Comparison of ENCODE assay signal across 8 cellular contexts in genomic region chrX:30654386-30654785, GRCh38. TPM values are rescaled to one million over a fixed set of nuclear protein-coding genes. Genes with fewer than 3 reads are reported as not detected.
DNase-seq lines count a peak whose midpoint lies in the region; ATAC-seq and TF ChIP-seq lines count a peak whose summit lies in the region.
"Not testable (repeated sequence)": the region's sequence is repeated elsewhere in the genome, so short reads cannot be mapped to it uniquely, and the experiment has no call there.

No MANE protein-coding gene starts in this region.

- H3K9me3 Mint-ChIP-seq in activated T-helper 1 cell treated with anti-CD3 and anti-CD28 coated beads, Interleukin-12 subunit alpha, Interleukin-12 subunit beta, Interleukin-2, Interleukin-4 antibody, amounts not matched to agents 30 ng/mL and 10 ng/mL and 1 ng/mL, durations not matched to agents 14 hours and 24 hours and 36 hours; nephron; stimulated activated memory B cell treated with anti-CD40 and anti-IgM and Interleukin-4, amounts not matched to agents 10 μg/mL and 1 μg/mL and 100 μg/mL, for 72 hours: not testable (repeated sequence)

- not testable (repeated sequence) for TF ChIP-seq EP300 in SK-N-SH (IDR thresholded peaks at IDR 0.05; ENCODE audit: borderline replicate concordance in 1 of 2, low read depth in 1 of 2, low read length in 1 of 2)

- H3K4me3 ChIP-seq in BJ (ENCODE audit: low read depth, low read length): peak overlapping the region; percentile 50
- peak overlapping the region; percentile 61 for H3K4me3 ChIP-seq in HFF-Myc (replicated peaks; ENCODE audit: low read depth, low read length)
- peak overlapping the region in 1 of 2 experiments; percentile 65; a peak in 1 of 4 replicates for H3K4me3 ChIP-seq in SK-N-SH (ENCODE audit: low read depth in 2 of 2, low read length in 1 of 2)
- H3K4me3 ChIP-seq in coronary artery: peak overlapping the region; percentile 71
- H3K4me3 ChIP-seq in iPS-15b (ENCODE audit: low read depth, low read length): peak overlapping the region; percentile 72

- H3K9ac ChIP-seq in SK-N-SH; iPS-15b (ENCODE audit: low read depth, low read length): not testable (repeated sequence)

- not testable (repeated sequence) for H3K27ac ChIP-seq in SK-N-SH (ENCODE audit: low read depth in 2 of 2, low read length in 1 of 2); coronary artery

- H3K79me2 ChIP-seq in SK-N-SH (ENCODE audit: insufficient read depth): not testable (repeated sequence)

- intact Hi-C loops in activated T-helper 1 cell treated with anti-CD3 and anti-CD28 coated beads, Interleukin-12 subunit alpha, Interleukin-12 subunit beta, Interleukin-2, Interleukin-4 antibody, amounts not matched to agents 30 ng/mL and 10 ng/mL and 1 ng/mL, durations not matched to agents 14 hours and 24 hours and 36 hours (cut with micrococcal nuclease): loop anchor here (5.0 to 10.0 kb wide), 2 partner anchors 403 to 440 kb away; no protein-coding TSS in a partner anchor

- H3K4me1 Mint-ChIP-seq in activated T-helper 1 cell treated with anti-CD3 and anti-CD28 coated beads, Interleukin-12 subunit alpha, Interleukin-12 subunit beta, Interleukin-2, Interleukin-4 antibody, amounts not matched to agents 30 ng/mL and 10 ng/mL and 1 ng/mL, durations not matched to agents 14 hours and 24 hours and 36 hours (ENCODE audit: low read depth): peaks cover 53% of the 10 kb centered on the region
- not testable (repeated sequence) for H3K4me1 Mint-ChIP-seq in nephron
- H3K4me1 Mint-ChIP-seq in stimulated activated memory B cell treated with anti-CD40 and anti-IgM and Interleukin-4, amounts not matched to agents 10 μg/mL and 1 μg/mL and 100 μg/mL, for 72 hours: peaks cover 29% of the 10 kb centered on the region

- H3K36me3 Mint-ChIP-seq in activated T-helper 1 cell treated with anti-CD3 and anti-CD28 coated beads, Interleukin-12 subunit alpha, Interleukin-12 subunit beta, Interleukin-2, Interleukin-4 antibody, amounts not matched to agents 30 ng/mL and 10 ng/mL and 1 ng/mL, durations not matched to agents 14 hours and 24 hours and 36 hours (ENCODE audit: low read depth): peaks cover 14% of the 10 kb centered on the region
- not testable (repeated sequence) for H3K36me3 Mint-ChIP-seq in nephron (ENCODE audit: low read depth); stimulated activated memory B cell treated with anti-CD40 and anti-IgM and Interleukin-4, amounts not matched to agents 10 μg/mL and 1 μg/mL and 100 μg/mL, for 72 hours

- peak overlapping the region; percentile 76 for H3K4me2 ChIP-seq in SK-N-SH

- H3K9me3 ChIP-seq in SK-N-SH; iPS-15b (ENCODE audit: control insufficient read depth, insufficient read depth, low read length): not testable (repeated sequence)

- H3K36me3 ChIP-seq in BJ (ENCODE audit: control insufficient read depth, insufficient read depth, low read length); SK-N-SH (replicated peaks in 1 of 2; ENCODE audit: control insufficient read depth in 1 of 2, insufficient read depth in 2 of 2, low read length in 1 of 2); iPS-15b (ENCODE audit: control insufficient read depth, insufficient read depth, low read length): not testable (repeated sequence)

- not testable (repeated sequence) for H3F3A ChIP-seq in SK-N-SH (replicated peaks; ENCODE audit: insufficient read depth)

- H3K27me3 ChIP-seq in BJ (ENCODE audit: control insufficient read depth, insufficient read depth, low read length); SK-N-SH (ENCODE audit: insufficient read depth); iPS-15b (ENCODE audit: control insufficient read depth, insufficient read depth, low read length): not testable (repeated sequence)

- DNase-seq in BJ (ENCODE audit: low read depth); HFF-Myc (ENCODE audit: extremely low read depth, low read depth); SK-N-SH; activated T-helper 1 cell treated with anti-CD3 and anti-CD28 coated beads, Interleukin-12 subunit alpha, Interleukin-12 subunit beta, Interleukin-2, Interleukin-4 antibody, amounts not matched to agents 30 ng/mL and 10 ng/mL and 1 ng/mL, durations not matched to agents 14 hours and 24 hours and 36 hours (ENCODE audit: low spot score); coronary artery (ENCODE audit: low spot score): not testable (repeated sequence)

- H3K27me3 Mint-ChIP-seq in activated T-helper 1 cell treated with anti-CD3 and anti-CD28 coated beads, Interleukin-12 subunit alpha, Interleukin-12 subunit beta, Interleukin-2, Interleukin-4 antibody, amounts not matched to agents 30 ng/mL and 10 ng/mL and 1 ng/mL, durations not matched to agents 14 hours and 24 hours and 36 hours (ENCODE audit: insufficient read depth); nephron (ENCODE audit: low read depth); stimulated activated memory B cell treated with anti-CD40 and anti-IgM and Interleukin-4, amounts not matched to agents 10 μg/mL and 1 μg/mL and 100 μg/mL, for 72 hours: not testable (repeated sequence)

- ATAC-seq in stimulated activated memory B cell treated with anti-CD40 and anti-IgM and Interleukin-4, amounts not matched to agents 10 μg/mL and 1 μg/mL and 100 μg/mL, for 72 hours: not testable (repeated sequence)

- peak overlapping the region; percentile 95 for H3K4me3 Mint-ChIP-seq in activated T-helper 1 cell treated with anti-CD3 and anti-CD28 coated beads, Interleukin-12 subunit alpha, Interleukin-12 subunit beta, Interleukin-2, Interleukin-4 antibody, amounts not matched to agents 30 ng/mL and 10 ng/mL and 1 ng/mL, durations not matched to agents 14 hours and 24 hours and 36 hours
- H3K4me3 Mint-ChIP-seq in nephron: peak overlapping the region; percentile 81 to 93 (median 92)
- H3K4me3 Mint-ChIP-seq in stimulated activated memory B cell treated with anti-CD40 and anti-IgM and Interleukin-4, amounts not matched to agents 10 μg/mL and 1 μg/mL and 100 μg/mL, for 72 hours: peak overlapping the region; percentile 89

- H2AFZ ChIP-seq in SK-N-SH (ENCODE audit: low read depth): not testable (repeated sequence)

- peak overlapping the region; percentile 96 for H3K27ac Mint-ChIP-seq in activated T-helper 1 cell treated with anti-CD3 and anti-CD28 coated beads, Interleukin-12 subunit alpha, Interleukin-12 subunit beta, Interleukin-2, Interleukin-4 antibody, amounts not matched to agents 30 ng/mL and 10 ng/mL and 1 ng/mL, durations not matched to agents 14 hours and 24 hours and 36 hours
- H3K27ac Mint-ChIP-seq in nephron: peak overlapping the region in 1 of 3 experiments; percentile 72
- not testable (repeated sequence) for H3K27ac Mint-ChIP-seq in stimulated activated memory B cell treated with anti-CD40 and anti-IgM and Interleukin-4, amounts not matched to agents 10 μg/mL and 1 μg/mL and 100 μg/mL, for 72 hours

- POLR2A ChIA-PET in BJ (lab: Charles Lee); SK-N-SH (lab: Yijun Ruan, JAX): not testable (repeated sequence)

- not testable (repeated sequence) for H3K4me1 ChIP-seq in SK-N-SH (ENCODE audit: control insufficient read depth in 1 of 2, insufficient read depth in 2 of 2, low read depth in 1 of 2, low read length in 1 of 2); iPS-15b (ENCODE audit: control insufficient read depth, insufficient read depth, low read length)

- TF ChIP-seq RAD21 in SK-N-SH (IDR thresholded peaks at IDR 0.05; ENCODE audit: low read length): not testable (repeated sequence)

- CTCF ChIA-PET in BJ (lab: Yijun Ruan, JAX) (interaction anchor here (1.2 kb wide), 1 partner anchor 84 kb away, joined by 3 read pairs; no protein-coding TSS in a partner anchor), SK-N-SH (lab: Yijun Ruan, JAX) (interaction anchor here (1.0 to 1.4 kb wide), 2 partner anchors 19 to 83 kb away, joined by 3 to 4 read pairs; no protein-coding TSS in a partner anchor)

- TF ChIP-seq CTCF in BJ (IDR thresholded peaks at IDR 0.05; ENCODE audit: insufficient read depth, low read depth, low read length); HFF-Myc (IDR thresholded peaks at IDR 0.05; ENCODE audit: low read depth, low read length, missing control alignments); SK-N-SH (IDR thresholded peaks at IDR 0.05); coronary artery (IDR thresholded peaks at IDR 0.05); nephron (IDR thresholded peaks at IDR 0.05; ENCODE audit: unreplicated experiment in 3 of 3): not testable (repeated sequence)

- WGBS in SK-N-SH (ENCODE audit: low lambda C conversion rate): 54% methylated on average over 13 of the region's 13 CpGs

- not testable (repeated sequence) for H4K20me1 ChIP-seq in SK-N-SH (ENCODE audit: insufficient read depth)

- H3K9me2 ChIP-seq in SK-N-SH: not testable (repeated sequence)

RNA-seq across cellular contexts. Expression of gene GK, which starts 1.2 kb away (rescaled TPM):
- polyA plus RNA-seq in BJ (2011; rRNA removed): 5.6 and 8.6 TPM in 2 replicates
- 2.2 and 8.6 TPM in 2 replicates for polyA minus RNA-seq in BJ (2011; rRNA and poly(A)+ RNA removed)
- polyA plus RNA-seq in SK-N-SH (2012; rRNA removed): 2.2 and 3.1 TPM in 2 replicates
- polyA plus RNA-seq in SK-N-SH (2012; cell fraction: cytosol; rRNA removed): 2.6 and 2.8 TPM in 2 replicates
- 2.2 and 4.8 TPM in 2 replicates for polyA plus RNA-seq in SK-N-SH (2012; cell fraction: nucleus; rRNA removed)
- 71.1 and 77.5 TPM in 2 replicates for total RNA-seq in activated T-helper 1 cell treated with anti-CD3 and anti-CD28 coated beads, Interleukin-12 subunit alpha, Interleukin-12 subunit beta, Interleukin-2, Interleukin-4 antibody, amounts not matched to agents 30 ng/mL and 10 ng/mL and 1 ng/mL, durations not matched to agents 14 hours and 24 hours and 36 hours
